10 cellular contexts compared by ENCODE assay signal in genomic region chr19:55354698-55355212, GRCh38. TPM values are rescaled to one million over a fixed set of nuclear protein-coding genes. Genes with fewer than 3 reads are reported as not detected.
A peak's percentile ranks its signal among the peaks of the same experiment; 100 is the strongest.
DNase-seq lines count a peak whose midpoint lies in the region; ATAC-seq and TF ChIP-seq lines count a peak whose summit lies in the region.
"Had no signal": no experiment of that assay in that cellular context is flagged by ENCODE, and none has a peak within 500 bp of the region (broad histone marks: within the 10 kb centered on the region; RNA-seq: fewer than 3 reads in every experiment).

Gene COX6B2, minus strand, starts transcription at chr19:55354719. Its CDS starts 198 bp downstream, at chr19:55354521.

- H3K4me1 ChIP-seq in iPS-15b (ENCODE audit: control insufficient read depth, insufficient read depth, low read length) (peaks cover 5% of the 10 kb centered on the region), spleen (peaks cover 9 to 29% (median 18%) of the 10 kb centered on the region in 6 donors)

- H3K9me3 ChIP-seq in iPS-15b (ENCODE audit: control insufficient read depth, insufficient read depth, low read length) = no peaks in the 10 kb centered on the region
- H3K9me3 ChIP-seq in spleen = no peaks in the 10 kb centered on the region

- DNase-seq in HFF-Myc (ENCODE audit: extremely low read depth, low read depth) (no peak), spleen (no peak), HuH-7.5 (ENCODE audit: low spot score) (no peak), NK-92 (lab: John Stamatoyannopoulos, UW; ENCODE audit: unreplicated experiment) (no peak), hepatic stellate cell (ENCODE audit: low spot score) (no peak)
- no peak for DNase-seq in activated T-cell treated with anti-CD3 and anti-CD28 coated beads, Interleukin-2, amount 50 U/mL, for 72 hours
- DNase-seq: NCI-H2081 treated with DMSO at 0.1 percent for 48 hours; stimulated activated CD4-positive, alpha-beta T cell treated with anti-CD3 and anti-CD28 coated beads, Interleukin-4, amount 100 ng/mL, for 24 hours had no signal

- peaks cover 47% of the 10 kb centered on the region for H3K27me3 Mint-ChIP-seq in activated T-cell treated with anti-CD3 and anti-CD28 coated beads, Interleukin-2, amount 50 U/mL, for 72 hours (ENCODE audit: low read depth)

- peak within 1 kb of the TSS in 1 of 8 donors; percentile 23 for H3K27ac ChIP-seq in spleen

- peak within 1 kb of the TSS; percentile 83 to 86 for H3K4me3 Mint-ChIP-seq in activated T-cell treated with anti-CD3 and anti-CD28 coated beads, Interleukin-2, amount 50 U/mL, for 72 hours

- H3K36me3 Mint-ChIP-seq in activated T-cell treated with anti-CD3 and anti-CD28 coated beads, Interleukin-2, amount 50 U/mL, for 72 hours (ENCODE audit: insufficient read depth in 2 of 2) = no peaks in the 10 kb centered on the region

- no peak within 1 kb of the TSS for H3K9ac ChIP-seq in iPS-15b (ENCODE audit: low read depth, low read length)

- peaks cover 12% of the 10 kb centered on the region for H3K36me3 ChIP-seq in iPS-15b (ENCODE audit: control insufficient read depth, insufficient read depth, low read length)
- H3K36me3 ChIP-seq in spleen = no peaks in the 10 kb centered on the region

- peaks cover 18% of the 10 kb centered on the region for H3K4me1 Mint-ChIP-seq in activated T-cell treated with anti-CD3 and anti-CD28 coated beads, Interleukin-2, amount 50 U/mL, for 72 hours (ENCODE audit: low read depth)

- intact Hi-C loops in spleen (cut with DNase I; ENCODE audit: low total_unique reads) = no loop called here

- TF ChIP-seq POLR2A in spleen (IDR thresholded peaks at IDR 0.05) = no peak

- WGBS in spleen, 5 donors = 3 to 7% (median 3%) methylated on average over 18 to 42 of the region's 43 CpGs

- H3K4me3 ChIP-seq in HFF-Myc (replicated peaks; ENCODE audit: low read depth, low read length) = peak within 1 kb of the TSS; percentile 33
- H3K4me3 ChIP-seq in iPS-15b (ENCODE audit: low read depth, low read length) = peak within 1 kb of the TSS; percentile 59
- peak within 1 kb of the TSS; percentile 25 to 71 (median 44) for H3K4me3 ChIP-seq in spleen

- no peak within 1 kb of the TSS for H3K27ac Mint-ChIP-seq in activated T-cell treated with anti-CD3 and anti-CD28 coated beads, Interleukin-2, amount 50 U/mL, for 72 hours

- TF ChIP-seq CTCF in HFF-Myc (IDR thresholded peaks at IDR 0.05; ENCODE audit: low read depth, low read length, missing control alignments) = no peak
- no peak for TF ChIP-seq CTCF in spleen (IDR thresholded peaks at IDR 0.05 in 8 of 11, conservative IDR thresholded peaks at IDR 0.05 in 3 of 11)

- no peaks in the 10 kb centered on the region for H3K9me3 Mint-ChIP-seq in activated T-cell treated with anti-CD3 and anti-CD28 coated beads, Interleukin-2, amount 50 U/mL, for 72 hours

- peaks cover 35% of the 10 kb centered on the region for H3K27me3 ChIP-seq in iPS-15b (ENCODE audit: control insufficient read depth, insufficient read depth, low read length)
- H3K27me3 ChIP-seq in spleen (replicated peaks in 1 of 7) = peaks cover 0 to 90% (median 44%) of the 10 kb centered on the region in 7 donors

- ATAC-seq in activated T-cell treated with anti-CD3 and anti-CD28 coated beads, Interleukin-2, amount 50 U/mL, for 72 hours (replicated peaks in 1 of 2) = peak; percentile 15 to 18
- ATAC-seq in GM18511 (IDR thresholded peaks at IDR 0.05; ENCODE audit: unreplicated experiment) = no peak

RNA-seq across cellular contexts. Expression of gene COX6B2, which starts in this region (rescaled TPM):
- 1 to 10 TPM; 3.1 to 7.4 TPM for total RNA-seq in activated T-cell treated with anti-CD3 and anti-CD28 coated beads, Interleukin-2, amount 50 U/mL, for 72 hours
- 1 to 10 TPM in 1 of 7 donors, under 1 TPM in 4, not detected in 2; 0.30 to 1.6 (median 0.63) TPM for total RNA-seq in spleen
- polyA plus RNA-seq in spleen = under 1 TPM in 2 of 3 donors, not detected in 1; 0.06 to 0.08 TPM
